Comparison of ENCODE assay signal across 10 cellular contexts in genomic region chr5:168295574-168296201, GRCh38. TPM values are rescaled to one million over a fixed set of nuclear protein-coding genes. Genes with fewer than 3 reads are reported as not detected.
DNase-seq lines count a peak whose midpoint lies in the region; ATAC-seq and TF ChIP-seq lines count a peak whose summit lies in the region.
"Had no signal": no experiment of that assay in that cellular context is flagged by ENCODE, and none has a peak within 500 bp of the region (broad histone marks: within the 10 kb centered on the region; RNA-seq: fewer than 3 reads in every experiment).

No MANE protein-coding gene starts in this region.

- H3K9me3 ChIP-seq in lung (ENCODE audit: control insufficient read depth in 2 of 2, insufficient read depth in 1 of 2, low read length in 1 of 2), result no peaks in the 10 kb centered on the region

- WGBS in lung, 2 donors, result 52 to 63% methylated on average over 12 of the region's 12 CpGs

- H3K27ac ChIP-seq in lung (ENCODE audit: low read depth in 1 of 2, low read length in 1 of 2), result peak overlapping the region in 1 of 2 donors; percentile 27

- TF ChIP-seq CTCF in LNCaP clone FGC (IDR thresholded peaks at IDR 0.05; ENCODE audit: control insufficient read depth, extremely low read depth, insufficient read depth) (0 out of 2 replicates have a peak, but pooled peaks have one; percentile 1), lung (IDR thresholded peaks at IDR 0.05; ENCODE audit: control extremely low read depth, extremely low read depth) (no peak)

- DNase-seq in AG08395 (ENCODE audit: low spot score) (peak; percentile 89), LNCaP clone FGC (ENCODE audit: low read depth) (no peak), ecto neural progenitor cell (ENCODE audit: low spot score) (peak; percentile 79), lung (ENCODE audit: low spot score) (peak; percentile 66), superior temporal gyrus (ENCODE audit: extremely low spot score) (no peak), NCI-H128 (lab: John Stamatoyannopoulos, UW; ENCODE audit: unreplicated experiment) (no peak), NCI-H526 treated with DMSO at 0.1 percent for 48 hours (lab: John Stamatoyannopoulos, UW) (no peak)
- DNase-seq: DMS79 treated with DMSO at 0.1 percent for 48 hours had no signal

- no peaks in the 10 kb centered on the region for H3K36me3 ChIP-seq in lung (ENCODE audit: control insufficient read depth in 2 of 2, insufficient read depth in 2 of 2, low read length in 2 of 2)

- peaks cover 0 to 7% of the 10 kb centered on the region in 2 donors for H3K4me1 ChIP-seq in lung (ENCODE audit: control insufficient read depth in 2 of 2, insufficient read depth in 2 of 2, low read length in 2 of 2)

- H3K27me3 ChIP-seq in lung (ENCODE audit: control insufficient read depth, insufficient read depth), result no peaks in the 10 kb centered on the region

- peak; percentile 51 for ATAC-seq in lung (ENCODE audit: insufficient read depth, low FRiP score)
- no peak for ATAC-seq in GM18867 (IDR thresholded peaks at IDR 0.05; ENCODE audit: unreplicated experiment)

- H3K4me3 ChIP-seq in LNCaP clone FGC (ENCODE audit: low read depth, low read length), result no peak overlapping the region
- no peak overlapping the region for H3K4me3 ChIP-seq in lung

RNA-seq across cellular contexts. Expression of gene WWC1, which starts 4.2 kb away (rescaled TPM):
- total RNA-seq in lung, result 10 to 100 TPM; 48.4 to 60.8 TPM
- polyA plus RNA-seq in lung, result 10 to 100 TPM; 51.6 to 77.0 TPM
- total RNA-seq: T-helper 2 cell treated with Interferon-gamma antibody and Interleukin-4, amounts not matched to agents 100 ng/mL and 5 ng/mL, for 36 hours had no signal

Comparison
In these comparisons a context has a peak if more than half of its experiments do, and no peak if none do; other contexts are left out.
1. DNase-seq: peak in AG08395 (single experiment), ecto neural progenitor cell (single experiment) and lung (single experiment); none in LNCaP clone FGC (single experiment), superior temporal gyrus (single experiment), NCI-H128 (single experiment) and NCI-H526 treated with DMSO at 0.1 percent for 48 hours (single experiment).